Comparison of ENCODE assay signal across 11 cellular contexts in the genomic region with DNA sequence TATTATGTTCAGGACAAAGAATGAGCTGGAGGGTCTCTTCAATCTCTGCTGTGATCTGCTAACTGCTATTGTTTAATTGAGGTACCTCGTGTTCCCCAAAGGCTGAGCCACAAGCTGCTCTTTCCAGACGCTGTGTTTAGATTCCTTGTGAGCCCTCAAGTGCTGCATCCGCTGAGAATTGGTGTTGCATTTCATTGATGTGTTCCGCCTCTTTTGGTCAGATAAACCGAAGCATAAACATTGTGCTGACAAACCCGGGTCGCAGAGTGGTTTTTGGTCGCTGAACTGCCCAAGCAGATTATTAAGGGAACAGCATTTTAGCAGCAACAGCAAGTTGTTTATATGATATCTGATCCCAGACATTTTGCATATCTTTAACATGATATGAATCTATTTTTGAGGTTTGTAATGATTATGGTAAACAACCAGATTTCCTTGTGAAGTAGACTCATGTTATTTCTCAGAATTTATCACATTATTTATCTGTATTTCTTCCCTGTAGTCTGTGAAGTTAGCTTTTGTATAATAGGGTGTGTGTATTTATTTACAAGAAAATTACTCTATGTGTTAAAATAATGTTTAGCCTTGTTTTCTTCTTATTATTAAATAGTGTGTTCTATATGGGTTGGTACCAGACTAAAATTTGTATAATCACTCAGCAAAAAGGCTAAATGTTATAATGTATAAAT.
DNase-seq lines count a peak whose midpoint lies in the region; ATAC-seq and TF ChIP-seq lines count a peak whose summit lies in the region.
"Had no signal": no experiment of that assay in that cellular context is flagged by ENCODE, and none has a peak within 500 bp of the region (broad histone marks: within the 10 kb centered on the region; RNA-seq: fewer than 3 reads in every experiment).

No MANE protein-coding gene starts in this region.

- H3K18ac ChIP-seq in mesendoderm (ENCODE audit: low read length), result no peak overlapping the region

- H3K79me1 ChIP-seq in mesendoderm (ENCODE audit: low read length), result no peaks in the 10 kb centered on the region

- H3K9me3 ChIP-seq in transverse colon, result peaks cover under 1 to 8% of the 10 kb centered on the region in 2 donors

- intact Hi-C loops in transverse colon (cut with DNase I; ENCODE audit: low total_unique reads), result no loop called here

- H3K9ac ChIP-seq in mesendoderm (ENCODE audit: low read length), result no peak overlapping the region
- H3K9ac ChIP-seq: BLaER1 treated with 17β-estradiol and CSF1 and Interleukin-3, amounts not matched to agents 10 nM and 100 nM had no signal

- H3K36me3 ChIP-seq in mesendoderm (ENCODE audit: control insufficient read depth, insufficient read depth, low read length), result no peaks in the 10 kb centered on the region
- no peaks in the 10 kb centered on the region for H3K36me3 ChIP-seq in transverse colon
- H3K36me3 ChIP-seq: BLaER1 treated with 17β-estradiol and CSF1 and Interleukin-3, amounts not matched to agents 10 nM and 100 nM had no signal

- no peak for TF ChIP-seq CTCF in transverse colon (IDR thresholded peaks at IDR 0.05)

- no CpG with 5 or more reads among the region's 8 CpGs for WGBS in mesendoderm (ENCODE audit: extremely low coverage, insufficient coverage, low lambda C conversion rate)
- WGBS in transverse colon (ENCODE audit: low coverage in 1 of 2), 2 donors, result 79% methylated on average over 8 of the region's 8 CpGs; no CpG with 5 or more reads in 1 of the 2 donors

- no peak for TF ChIP-seq POLR2A in transverse colon (IDR thresholded peaks at IDR 0.05)

- TF ChIP-seq EP300 in transverse colon (IDR thresholded peaks at IDR 0.05; ENCODE audit: low read depth), result no peak

- no peak overlapping the region for H2BK5ac ChIP-seq in mesendoderm (ENCODE audit: low read length)

- no peak overlapping the region for H2AK5ac ChIP-seq in mesendoderm (ENCODE audit: low read length)

- no peak overlapping the region for H4K8ac ChIP-seq in mesendoderm (ENCODE audit: low read depth, low read length)

- H3K27me3 ChIP-seq in mesendoderm (ENCODE audit: insufficient read depth, low read length, poor library complexity) (no peaks in the 10 kb centered on the region), transverse colon (no peaks in the 10 kb centered on the region)
- H3K27me3 ChIP-seq: BLaER1 treated with 17β-estradiol and CSF1 and Interleukin-3, amounts not matched to agents 10 nM and 100 nM had no signal

- DNase-seq in DMS153 (lab: John Stamatoyannopoulos, UW), result peak; percentile 4
- DNase-seq in NCI-H1417 treated with DMSO at 0.1 percent for 48 hours (lab: John Stamatoyannopoulos, UW), result peak; percentile 10
- DNase-seq in amniotic epithelial cell (ENCODE audit: low read depth), result peak; percentile 50
- DNase-seq in mesendoderm, result peak; percentile 29
- DNase-seq in transverse colon, result no peak
- no peak for DNase-seq in left lobe of liver (ENCODE audit: low spot score)
- DNase-seq in NCI-H524 treated with DMSO at 0.1 percent for 48 hours (lab: John Stamatoyannopoulos, UW), result no peak
- no peak for DNase-seq in occipital lobe (lab: John Stamatoyannopoulos, UW)
- DNase-seq: naive B cell had no signal

- no peak overlapping the region for H2BK15ac ChIP-seq in mesendoderm (replicated peaks; ENCODE audit: low read depth)

- H4K5ac ChIP-seq in mesendoderm (ENCODE audit: low read length), result no peak overlapping the region

- in situ Hi-C loops in transverse colon (cut with MboI; ENCODE audit: low pct_ligation_motif_present in 1 of 4, low pct_unique_long_range_greater_than_20kb in 1 of 4, low sequenced_read_pairs in 3 of 4), result no loop called here

- no peak for ATAC-seq in left lobe of liver

- no peak overlapping the region for H3K4me3 ChIP-seq in mesendoderm (ENCODE audit: low read length)
- no peak overlapping the region for H3K4me3 ChIP-seq in transverse colon
- H3K4me3 ChIP-seq: BLaER1 treated with 17β-estradiol and CSF1 and Interleukin-3, amounts not matched to agents 10 nM and 100 nM; skin epidermis had no signal

- no peak overlapping the region for H2BK120ac ChIP-seq in mesendoderm (ENCODE audit: low read depth, low read length)

- no peak overlapping the region for H3K4me2 ChIP-seq in mesendoderm (ENCODE audit: low read length)
- H3K4me2 ChIP-seq: BLaER1 treated with 17β-estradiol and CSF1 and Interleukin-3, amounts not matched to agents 10 nM and 100 nM had no signal

- no peak overlapping the region for H3K56ac ChIP-seq in mesendoderm (ENCODE audit: low read length)

- no peak overlapping the region for H3K23ac ChIP-seq in mesendoderm (ENCODE audit: low read length)

- H3K4me1 ChIP-seq in mesendoderm (ENCODE audit: control insufficient read depth, low read depth, low read length) (no peaks in the 10 kb centered on the region), transverse colon (no peaks in the 10 kb centered on the region)

- H3K4ac ChIP-seq in mesendoderm (ENCODE audit: low read depth, low read length), result no peak overlapping the region

- no peaks in the 10 kb centered on the region for H3K79me2 ChIP-seq in mesendoderm (ENCODE audit: control insufficient read depth, insufficient read depth, low read length)

- no peak overlapping the region for H3K27ac ChIP-seq in mesendoderm (ENCODE audit: low read depth, low read length)
- H3K27ac ChIP-seq in transverse colon, result no peak overlapping the region
- H3K27ac ChIP-seq: BLaER1 treated with 17β-estradiol and CSF1 and Interleukin-3, amounts not matched to agents 10 nM and 100 nM; skin epidermis had no signal

Comparison
In these comparisons a context has a peak if more than half of its experiments do, and no peak if none do; other contexts are left out.
1. DNase-seq: peak in DMS153 (single experiment), NCI-H1417 treated with DMSO at 0.1 percent for 48 hours (single experiment), amniotic epithelial cell (single experiment) and mesendoderm (single experiment); none in transverse colon (single experiment), left lobe of liver (single experiment), NCI-H524 treated with DMSO at 0.1 percent for 48 hours (single experiment) and occipital lobe (single experiment).